ENCODE assay signal across 9 cellular contexts in genomic region chr22:49964493-49965290, GRCh38. TPM values are rescaled to one million over a fixed set of nuclear protein-coding genes. Genes with fewer than 3 reads are reported as not detected.
DNase-seq lines count a peak whose midpoint lies in the region; ATAC-seq and TF ChIP-seq lines count a peak whose summit lies in the region.
"Had no signal": no experiment of that assay in that cellular context is flagged by ENCODE, and none has a peak within 500 bp of the region (broad histone marks: within the 10 kb centered on the region; RNA-seq: fewer than 3 reads in every experiment).

No MANE protein-coding gene starts in this region.

- ATAC-seq in naive thymus-derived CD4-positive, alpha-beta T cell, result no peak
- ATAC-seq in HG03139 (IDR thresholded peaks at IDR 0.05; ENCODE audit: unreplicated experiment), result no peak
- ATAC-seq in HG03280 (IDR thresholded peaks at IDR 0.05; ENCODE audit: unreplicated experiment), result no peak
- no peak for ATAC-seq in GM21717 (IDR thresholded peaks at IDR 0.05; ENCODE audit: unreplicated experiment)

- TF ChIP-seq CTCF in brain (conservative IDR thresholded peaks at IDR 0.05), result no peak

- H3K27me3 Mint-ChIP-seq in brain, result no peaks in the 10 kb centered on the region
- H3K27me3 Mint-ChIP-seq in naive thymus-derived CD4-positive, alpha-beta T cell, result no peaks in the 10 kb centered on the region

- H3K27ac Mint-ChIP-seq in brain, result peak overlapping the region in 3 of 5 experiments; percentile 36 to 58 (median 38)
- H3K27ac Mint-ChIP-seq in naive thymus-derived CD4-positive, alpha-beta T cell, result peak overlapping the region in 7 of 9 donors; percentile 54 to 92 (median 72)

- H3K9me3 ChIP-seq in naive thymus-derived CD4-positive, alpha-beta T cell (ENCODE audit: control insufficient read depth in 2 of 3, low read length in 3 of 3), result no peaks in the 10 kb centered on the region

- POLR2A ChIA-PET in naive thymus-derived CD4-positive, alpha-beta T cell (lab: Charles Lee), result interaction anchor here (1.4 kb wide), 1 partner anchor 34 kb away, joined by 3 read pairs; no protein-coding TSS in a partner anchor

- H3K27me3 ChIP-seq in naive thymus-derived CD4-positive, alpha-beta T cell (ENCODE audit: control insufficient read depth in 2 of 2, insufficient read depth in 2 of 2, low read length in 2 of 2), result no peaks in the 10 kb centered on the region

- peak; percentile 33 for DNase-seq in stimulated activated CD4-positive, alpha-beta T cell treated with anti-CD3 and anti-CD28 coated beads, Interleukin-12 subunit alpha, Interleukin-12 subunit beta, amount 100 ng/mL, for 4 hours
- DNase-seq in stimulated activated CD4-positive, alpha-beta T cell treated with anti-CD3 and anti-CD28 coated beads, Interleukin-2, amount 100 ng/mL, for 48 hours, result no peak
- DNase-seq in naive thymus-derived CD4-positive, alpha-beta T cell, result peak in 3 of 9 donors; percentile 13 to 24 (median 23)
- DNase-seq in NCI-H2171 treated with DMSO at 0.1 percent for 48 hours (lab: John Stamatoyannopoulos, UW), result no peak
- DNase-seq: NCI-H1092 treated with DMSO at 0.1 percent for 48 hours had no signal

- H3K4me3 ChIP-seq in naive thymus-derived CD4-positive, alpha-beta T cell (ENCODE audit: low read length), result no peak overlapping the region

- peaks cover 0 to 31% (median 4%) of the 10 kb centered on the region in 3 experiments for H3K36me3 ChIP-seq in naive thymus-derived CD4-positive, alpha-beta T cell (ENCODE audit: control insufficient read depth in 2 of 3, insufficient read depth in 3 of 3, low read length in 3 of 3)

- intact Hi-C loops in naive thymus-derived CD4-positive, alpha-beta T cell (cut with micrococcal nuclease), result loop anchor here (5.0 to 10.0 kb wide), 3 partner anchors 112 to 570 kb away; partner anchors contain the start of genes TYMP (in 1 of the 2) and ZBED4 (in 1 of the 2)

- peaks cover 23 to 27% of the 10 kb centered on the region in 2 donors for H3K4me1 ChIP-seq in naive thymus-derived CD4-positive, alpha-beta T cell (ENCODE audit: control insufficient read depth in 2 of 2, insufficient read depth in 2 of 2, low read length in 2 of 2)

- H3K4me3 Mint-ChIP-seq in brain, result no peak overlapping the region
- H3K4me3 Mint-ChIP-seq in naive thymus-derived CD4-positive, alpha-beta T cell, result peak overlapping the region in 4 of 10 donors; percentile 44 to 95 (median 69)

- peaks cover 23% of the 10 kb centered on the region for H3K4me1 Mint-ChIP-seq in brain
- H3K4me1 Mint-ChIP-seq in naive thymus-derived CD4-positive, alpha-beta T cell, result peaks cover 5 to 32% (median 24%) of the 10 kb centered on the region in 7 donors

- CTCF ChIA-PET in naive thymus-derived CD4-positive, alpha-beta T cell (lab: Charles Lee), result interaction anchor here (1.8 kb wide), 1 partner anchor 32 kb away, joined by 3 read pairs; no protein-coding TSS in a partner anchor

- no peak overlapping the region for H3K27ac ChIP-seq in naive thymus-derived CD4-positive, alpha-beta T cell (ENCODE audit: low read depth, low read length)

- H3K9me3 Mint-ChIP-seq in brain, result no peaks in the 10 kb centered on the region
- peaks cover 0 to 4% (median 0%) of the 10 kb centered on the region in 11 donors for H3K9me3 Mint-ChIP-seq in naive thymus-derived CD4-positive, alpha-beta T cell

- peaks cover 8% of the 10 kb centered on the region for H3K36me3 Mint-ChIP-seq in brain
- H3K36me3 Mint-ChIP-seq in naive thymus-derived CD4-positive, alpha-beta T cell, result peaks cover 0 to 12% (median 0%) of the 10 kb centered on the region in 5 donors

RNA-seq across cellular contexts. Expression of gene PIM3, which starts 4.1 kb away (rescaled TPM):
- 49.4 TPM for polyA plus RNA-seq in brain (ENCODE audit: insufficient read depth, low read depth, low replicate concordance)
- total RNA-seq in naive thymus-derived CD4-positive, alpha-beta T cell, result 100 to 1,000 TPM in 2 of 5 experiments, 10 to 100 TPM in 3; 44.4 to 164 (median 78.3) TPM
- 10 to 100 TPM; 21.3 to 38.8 TPM for polyA plus RNA-seq in naive thymus-derived CD4-positive, alpha-beta T cell

RNA-seq across cellular contexts. Expression of gene CRELD2, which starts 46.3 kb away (rescaled TPM):
- polyA plus RNA-seq in brain (ENCODE audit: insufficient read depth, low read depth, low replicate concordance), result 18.8 TPM
- 10 to 100 TPM; 19.7 to 80.9 (median 28.5) TPM for total RNA-seq in naive thymus-derived CD4-positive, alpha-beta T cell
- polyA plus RNA-seq in naive thymus-derived CD4-positive, alpha-beta T cell, result 10 to 100 TPM; 37.3 to 39.1 TPM

RNA-seq across cellular contexts. Expression of gene ALG12, which starts 46.5 kb away (rescaled TPM):
- 10.8 TPM for polyA plus RNA-seq in brain (ENCODE audit: insufficient read depth, low read depth, low replicate concordance)
- total RNA-seq in naive thymus-derived CD4-positive, alpha-beta T cell, result 10 to 100 TPM; 16.2 to 22.4 (median 19.5) TPM
- 10 to 100 TPM; 10.4 to 21.2 TPM for polyA plus RNA-seq in naive thymus-derived CD4-positive, alpha-beta T cell

RNA-seq across cellular contexts. Expression of gene IL17REL, which starts 47.9 kb away (rescaled TPM):
- not detected for polyA plus RNA-seq in brain (ENCODE audit: insufficient read depth, low read depth, low replicate concordance)
- not detected for total RNA-seq in naive thymus-derived CD4-positive, alpha-beta T cell
- not detected for polyA plus RNA-seq in naive thymus-derived CD4-positive, alpha-beta T cell
